Comparison of ENCODE assay signal across 12 cellular contexts in the genomic region with DNA sequence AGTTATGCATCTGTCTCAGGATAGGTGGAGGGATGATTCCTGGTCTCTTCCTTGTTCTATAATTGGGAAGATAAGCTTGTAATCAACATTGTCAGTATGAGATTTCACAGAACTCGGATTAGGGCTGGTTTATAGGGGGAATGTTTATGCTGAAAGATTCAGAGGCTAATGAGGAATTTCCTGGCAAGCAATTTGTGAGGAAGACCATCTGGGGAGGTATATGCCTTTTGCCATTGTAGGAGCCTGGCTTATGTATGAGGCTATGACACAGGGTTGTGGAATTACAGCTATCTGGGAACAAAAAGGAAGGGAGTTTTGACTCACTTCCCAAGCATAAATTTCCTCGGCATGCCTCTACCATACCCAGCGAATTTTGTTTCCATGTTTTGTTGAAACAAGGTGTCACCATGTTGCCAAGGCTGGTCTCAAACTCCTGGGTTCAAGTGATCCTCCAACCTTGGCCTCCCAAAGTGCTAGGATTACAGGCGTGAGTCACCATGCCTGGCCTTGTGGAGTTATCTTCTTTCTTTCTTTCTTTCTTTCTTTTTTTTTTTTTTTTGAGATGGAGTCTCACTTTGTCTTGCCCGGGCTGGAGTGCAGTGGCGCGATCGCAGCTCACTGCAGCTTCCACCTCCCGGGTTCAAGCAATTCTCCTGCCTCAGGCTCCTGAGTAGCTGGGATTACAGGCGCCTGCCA. TPM values are rescaled to one million over a fixed set of nuclear protein-coding genes. Genes with fewer than 3 reads are reported as not detected.
DNase-seq lines count a peak whose midpoint lies in the region; ATAC-seq and TF ChIP-seq lines count a peak whose summit lies in the region.
"Had no signal": no experiment of that assay in that cellular context is flagged by ENCODE, and none has a peak within 500 bp of the region (broad histone marks: within the 10 kb centered on the region; RNA-seq: fewer than 3 reads in every experiment).

No MANE protein-coding gene starts in this region.

- peaks cover 0 to 21% of the 10 kb centered on the region in 2 donors for H3K36me3 ChIP-seq in gastrocnemius medialis

- peaks cover 22% of the 10 kb centered on the region for H3K36me3 Mint-ChIP-seq in activated CD4-positive, alpha-beta T cell treated with anti-CD3 and anti-CD28 coated beads, Interleukin-2, amount 10 ng/mL, durations not matched to agents 24 days and 14 days (ENCODE audit: low read depth)
- peaks cover 20 to 26% of the 10 kb centered on the region in 2 donors for H3K36me3 Mint-ChIP-seq in stimulated activated naive B cell treated with anti-CD40 and anti-IgM and Interleukin-4, amounts not matched to agents 10 μg/mL and 1 μg/mL and 100 μg/mL, for 72 hours

- no peak for TF ChIP-seq CTCF in VCaP (conservative IDR thresholded peaks at IDR 0.05)
- TF ChIP-seq CTCF in gastrocnemius medialis (IDR thresholded peaks at IDR 0.05 in 4 of 5, conservative IDR thresholded peaks at IDR 0.05 in 1 of 5) = no peak

- H3K27ac ChIP-seq in VCaP (peak overlapping the region; percentile 93), gastrocnemius medialis (no peak overlapping the region)

- intact Hi-C loops in activated CD4-positive, alpha-beta T cell treated with anti-CD3 and anti-CD28 coated beads, Interleukin-2, amount 10 ng/mL, durations not matched to agents 24 days and 14 days (cut with micrococcal nuclease) = loop anchor here (10.0 kb wide), 1 partner anchor 532 kb away; a partner anchor contains a TSS
- intact Hi-C loops in gastrocnemius medialis (cut with DNase I; ENCODE audit: low total_unique reads) = loop anchor here (5.0 kb wide), 1 partner anchor 40 kb away; a partner anchor contains a TSS

- peak overlapping the region; percentile 18 for H3K4me3 Mint-ChIP-seq in activated CD4-positive, alpha-beta T cell treated with anti-CD3 and anti-CD28 coated beads, Interleukin-2, amount 10 ng/mL, durations not matched to agents 24 days and 14 days
- H3K4me3 Mint-ChIP-seq in stimulated activated naive B cell treated with anti-CD40 and anti-IgM and Interleukin-4, amounts not matched to agents 10 μg/mL and 1 μg/mL and 100 μg/mL, for 72 hours = peak overlapping the region in 1 of 2 donors; percentile 37

- no peak for DNase-seq in activated CD4-positive, alpha-beta T cell treated with anti-CD3 and anti-CD28 coated beads, Interleukin-2, amount 10 ng/mL, durations not matched to agents 24 days and 14 days
- no peak for DNase-seq in activated CD4-positive, alpha-beta T cell treated with anti-CD3 and anti-CD28 coated beads, Interleukin-2, amount 50 U/mL, for 1 hour
- DNase-seq in glomerular endothelial cell (ENCODE audit: extremely low read depth, low read depth, low spot score) (peak; percentile 99), gastrocnemius medialis (no peak)
- no peak for DNase-seq in stimulated activated naive B cell treated with anti-CD40 and anti-IgM and Interleukin-4, amounts not matched to agents 10 μg/mL and 1 μg/mL and 100 μg/mL, for 72 hours
- DNase-seq in central memory CD4-positive, alpha-beta T cell = no peak
- DNase-seq: activated CD4-positive, CD25-positive, alpha-beta regulatory T cell; BE2C; hypothalamus; MM.1S had no signal

- in situ Hi-C loops in gastrocnemius medialis (cut with MboI; ENCODE audit: low sequenced_read_pairs in 4 of 4) = no loop called here

- peaks cover 32% of the 10 kb centered on the region for H3K4me1 Mint-ChIP-seq in activated CD4-positive, alpha-beta T cell treated with anti-CD3 and anti-CD28 coated beads, Interleukin-2, amount 10 ng/mL, durations not matched to agents 24 days and 14 days
- H3K4me1 Mint-ChIP-seq in stimulated activated naive B cell treated with anti-CD40 and anti-IgM and Interleukin-4, amounts not matched to agents 10 μg/mL and 1 μg/mL and 100 μg/mL, for 72 hours = peaks cover 31 to 44% of the 10 kb centered on the region in 2 donors

- no peak for ATAC-seq in stimulated activated naive B cell treated with anti-CD40 and anti-IgM and Interleukin-4, amounts not matched to agents 10 μg/mL and 1 μg/mL and 100 μg/mL, for 72 hours (replicated peaks)
- no peak for ATAC-seq in activated CD4-positive, CD25-positive, alpha-beta regulatory T cell treated with anti-CD3 and anti-CD28 coated beads, Interleukin-2, amount 50 U/mL, for 24 hours
- no peak for ATAC-seq in gastrocnemius medialis

- H3K4me3 ChIP-seq in gastrocnemius medialis = no peak overlapping the region

- TF ChIP-seq POLR2A in gastrocnemius medialis (IDR thresholded peaks at IDR 0.05) = no peak

- H3K9me3 ChIP-seq in gastrocnemius medialis = no peaks in the 10 kb centered on the region
- H3K9me3 ChIP-seq: BE2C had no signal

- H3K27me3 Mint-ChIP-seq in activated CD4-positive, alpha-beta T cell treated with anti-CD3 and anti-CD28 coated beads, Interleukin-2, amount 10 ng/mL, durations not matched to agents 24 days and 14 days = peaks cover 10% of the 10 kb centered on the region
- H3K27me3 Mint-ChIP-seq in stimulated activated naive B cell treated with anti-CD40 and anti-IgM and Interleukin-4, amounts not matched to agents 10 μg/mL and 1 μg/mL and 100 μg/mL, for 72 hours = no peaks in the 10 kb centered on the region

- H3K27me3 ChIP-seq in gastrocnemius medialis = no peaks in the 10 kb centered on the region
- H3K27me3 ChIP-seq: BE2C had no signal

- no peaks in the 10 kb centered on the region for H3K9me3 Mint-ChIP-seq in activated CD4-positive, alpha-beta T cell treated with anti-CD3 and anti-CD28 coated beads, Interleukin-2, amount 10 ng/mL, durations not matched to agents 24 days and 14 days
- H3K9me3 Mint-ChIP-seq in stimulated activated naive B cell treated with anti-CD40 and anti-IgM and Interleukin-4, amounts not matched to agents 10 μg/mL and 1 μg/mL and 100 μg/mL, for 72 hours = no peaks in the 10 kb centered on the region

- H3K27ac Mint-ChIP-seq in activated CD4-positive, alpha-beta T cell treated with anti-CD3 and anti-CD28 coated beads, Interleukin-2, amount 10 ng/mL, durations not matched to agents 24 days and 14 days = no peak overlapping the region
- H3K27ac Mint-ChIP-seq in stimulated activated naive B cell treated with anti-CD40 and anti-IgM and Interleukin-4, amounts not matched to agents 10 μg/mL and 1 μg/mL and 100 μg/mL, for 72 hours = peak overlapping the region; percentile 14

- peaks cover 13 to 16% of the 10 kb centered on the region in 2 donors for H3K4me1 ChIP-seq in gastrocnemius medialis

RNA-seq across cellular contexts. Expression of a gene that starts 1.6 kb away (rescaled TPM):
- 109 and 114 TPM in 2 replicates for total RNA-seq in activated CD4-positive, alpha-beta T cell treated with anti-CD3 and anti-CD28 coated beads, Interleukin-2, amount 10 ng/mL, durations not matched to agents 24 days and 14 days
- total RNA-seq in glomerular endothelial cell (89.7 and 92.1 TPM in 2 replicates), gastrocnemius medialis (10 to 100 TPM; 32.6 to 57.9 (median 39.4) TPM)

RNA-seq across cellular contexts. Expression of a gene that starts 5.7 kb away (rescaled TPM):
- 21.5 and 23.3 TPM in 2 replicates for total RNA-seq in activated CD4-positive, alpha-beta T cell treated with anti-CD3 and anti-CD28 coated beads, Interleukin-2, amount 10 ng/mL, durations not matched to agents 24 days and 14 days
- total RNA-seq in glomerular endothelial cell (28.6 and 30.8 TPM in 2 replicates), gastrocnemius medialis (10 to 100 TPM; 11.2 to 19.2 (median 16.1) TPM)

RNA-seq across cellular contexts. Expression of a gene that starts 14.0 kb away (rescaled TPM):
- 464 and 469 TPM in 2 replicates for total RNA-seq in activated CD4-positive, alpha-beta T cell treated with anti-CD3 and anti-CD28 coated beads, Interleukin-2, amount 10 ng/mL, durations not matched to agents 24 days and 14 days
- total RNA-seq in glomerular endothelial cell (31.3 and 55.0 TPM in 2 replicates), gastrocnemius medialis (10 to 100 TPM; 23.9 to 45.7 (median 36.1) TPM)

RNA-seq across cellular contexts. Expression of a gene that starts 14.2 kb away (rescaled TPM):
- 13.5 and 16.4 TPM in 2 replicates for total RNA-seq in activated CD4-positive, alpha-beta T cell treated with anti-CD3 and anti-CD28 coated beads, Interleukin-2, amount 10 ng/mL, durations not matched to agents 24 days and 14 days
- total RNA-seq in glomerular endothelial cell (23.2 and 26.1 TPM in 2 replicates), gastrocnemius medialis (10 to 100 TPM in 2 of 4 donors, 1 to 10 TPM in 2; 7.2 to 13.8 (median 10.8) TPM)

RNA-seq across cellular contexts. Expression of a gene that starts 32.0 kb away (rescaled TPM):
- 68.4 and 71.5 TPM in 2 replicates for total RNA-seq in activated CD4-positive, alpha-beta T cell treated with anti-CD3 and anti-CD28 coated beads, Interleukin-2, amount 10 ng/mL, durations not matched to agents 24 days and 14 days
- total RNA-seq in glomerular endothelial cell = 49.8 and 71.4 TPM in 2 replicates
- 10 to 100 TPM; 38.6 to 71.7 (median 56.6) TPM for total RNA-seq in gastrocnemius medialis
